1 cellular context compared by ENCODE assay signal in the genomic region with DNA sequence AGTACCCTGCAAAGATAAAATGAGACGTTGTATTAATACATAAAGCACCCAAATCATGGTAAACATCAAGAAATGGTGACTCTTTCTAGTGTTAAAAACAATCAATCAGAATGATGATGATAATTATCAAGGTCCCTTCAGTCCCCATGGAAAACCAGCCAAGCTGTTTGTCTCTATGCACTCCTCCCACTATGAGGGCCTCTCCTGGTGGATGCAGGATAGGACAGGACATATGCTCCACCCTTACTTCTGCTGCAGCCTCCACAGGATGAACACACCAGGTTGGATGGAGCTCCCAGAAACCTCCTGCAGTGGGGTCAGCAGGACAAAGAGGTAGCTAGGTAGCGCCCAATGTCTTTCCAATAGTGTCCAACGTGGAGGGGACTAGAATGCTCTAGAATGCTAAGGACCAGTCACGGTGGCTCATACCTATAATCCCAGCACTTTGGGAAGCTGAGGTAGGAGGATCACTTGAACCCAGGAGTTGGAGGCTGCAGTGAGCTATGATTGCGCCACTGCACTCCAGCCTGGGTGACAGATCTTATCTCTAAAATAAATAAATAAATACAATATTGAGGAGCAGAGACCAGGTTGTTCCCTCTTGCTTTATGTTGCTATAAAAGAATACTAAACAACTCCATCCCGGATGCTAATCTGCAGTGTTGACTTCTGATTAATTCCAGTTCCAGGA.
TF ChIP-seq lines count a peak whose summit lies in the region.

No MANE protein-coding gene starts in this region.

TF ChIP-seq in HCT116, 20 proteins besides CTCF, POLR2A, EP300 and RAD21 (continued from another document):
- TF ChIP-seq, protein P1, sequence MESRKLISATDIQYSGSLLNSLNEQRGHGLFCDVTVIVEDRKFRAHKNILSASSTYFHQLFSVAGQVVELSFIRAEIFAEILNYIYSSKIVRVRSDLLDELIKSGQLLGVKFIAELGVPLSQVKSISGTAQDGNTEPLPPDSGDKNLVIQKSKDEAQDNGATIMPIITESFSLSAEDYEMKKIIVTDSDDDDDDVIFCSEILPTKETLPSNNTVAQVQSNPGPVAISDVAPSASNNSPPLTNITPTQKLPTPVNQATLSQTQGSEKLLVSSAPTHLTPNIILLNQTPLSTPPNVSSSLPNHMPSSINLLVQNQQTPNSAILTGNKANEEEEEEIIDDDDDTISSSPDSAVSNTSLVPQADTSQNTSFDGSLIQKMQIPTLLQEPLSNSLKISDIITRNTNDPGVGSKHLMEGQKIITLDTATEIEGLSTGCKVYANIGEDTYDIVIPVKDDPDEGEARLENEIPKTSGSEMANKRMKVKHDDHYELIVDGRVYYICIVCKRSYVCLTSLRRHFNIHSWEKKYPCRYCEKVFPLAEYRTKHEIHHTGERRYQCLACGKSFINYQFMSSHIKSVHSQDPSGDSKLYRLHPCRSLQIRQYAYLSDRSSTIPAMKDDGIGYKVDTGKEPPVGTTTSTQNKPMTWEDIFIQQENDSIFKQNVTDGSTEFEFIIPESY (IDR thresholded peaks at IDR 0.05; ENCODE audit: extremely low read depth, insufficient replicate concordance, low read length) = no peak
- TF ChIP-seq EGR1 (IDR thresholded peaks at IDR 0.05; ENCODE audit: low read depth) (no peak), JUND (IDR thresholded peaks at IDR 0.05) (no peak), CBX3 (IDR thresholded peaks at IDR 0.05; ENCODE audit: low read depth) (no peak), EZH2phosphoT487 (IDR thresholded peaks at IDR 0.05; ENCODE audit: borderline replicate concordance) (no peak)
